Comparison of ENCODE assay signal across 1 cellular context in genomic region chr3:46849686-46850467, GRCh38.
TF ChIP-seq lines count a peak whose summit lies in the region.

No MANE protein-coding gene starts in this region.

TF ChIP-seq in IMR-90, 13 proteins besides CTCF, POLR2A, EP300 and RAD21:
- no peak for TF ChIP-seq CEBPB (IDR thresholded peaks at IDR 0.05; ENCODE audit: low read depth, low read length)
- no peak for TF ChIP-seq MXI1 (IDR thresholded peaks at IDR 0.05; ENCODE audit: borderline replicate concordance, low read depth, low read length)
- no peak for TF ChIP-seq SMC3 (IDR thresholded peaks at IDR 0.05; ENCODE audit: low read depth, low read length)
- no peak for TF ChIP-seq NFE2L2 (IDR thresholded peaks at IDR 0.05; ENCODE audit: low read depth, low read length)
- TF ChIP-seq MAZ (IDR thresholded peaks at IDR 0.05; ENCODE audit: borderline replicate concordance, low read depth, low read length) = no peak
- no peak for TF ChIP-seq MAFK (IDR thresholded peaks at IDR 0.05; ENCODE audit: low read depth, low read length)
- no peak for TF ChIP-seq RCOR1 (IDR thresholded peaks at IDR 0.05; ENCODE audit: insufficient replicate concordance, low read length)
- TF ChIP-seq BHLHE40 (IDR thresholded peaks at IDR 0.05; ENCODE audit: low read depth, low read length) = no peak
- TF ChIP-seq RFX5 (IDR thresholded peaks at IDR 0.05; ENCODE audit: low read depth, low read length) = no peak
- no peak for TF ChIP-seq ELK1 (IDR thresholded peaks at IDR 0.05; ENCODE audit: borderline replicate concordance, low read depth, low read length)
- TF ChIP-seq FOS (IDR thresholded peaks at IDR 0.05; ENCODE audit: low read depth, low read length) = no peak
- TF ChIP-seq USF2 (IDR thresholded peaks at IDR 0.05; ENCODE audit: low read depth, low read length) = no peak
- TF ChIP-seq CHD1 (IDR thresholded peaks at IDR 0.05; ENCODE audit: low read depth, low read length) = no peak
